Comparison of ENCODE assay signal across 13 cellular contexts in genomic region chr3:37751537-37751936, GRCh38.
DNase-seq lines count a peak whose midpoint lies in the region; ATAC-seq and TF ChIP-seq lines count a peak whose summit lies in the region.
"Had no signal": no experiment of that assay in that cellular context is flagged by ENCODE, and none has a peak within 500 bp of the region (broad histone marks: within the 10 kb centered on the region; RNA-seq: fewer than 3 reads in every experiment).

No MANE protein-coding gene starts in this region.

- H3K36me3 Mint-ChIP-seq in nephron progenitor cell (ENCODE audit: low read depth) (peaks cover 42% of the 10 kb centered on the region), type B pancreatic cell (peaks cover 32% of the 10 kb centered on the region)

- H3K4me1 Mint-ChIP-seq in nephron progenitor cell (peaks cover 91% of the 10 kb centered on the region), type B pancreatic cell (ENCODE audit: unreplicated experiment) (peaks cover 21% of the 10 kb centered on the region)
- H3K4me1 Mint-ChIP-seq: B cell had no signal

- H3K9me3 ChIP-seq in BLaER1 (no peaks in the 10 kb centered on the region; the same call in 1 of the 2 replicates), SJCRH30 (replicated peaks) (no peaks in the 10 kb centered on the region)
- H3K9me3 ChIP-seq: Caco-2 had no signal

- no peak overlapping the region for H3K4me3 ChIP-seq in BLaER1
- no peak overlapping the region for H3K4me3 ChIP-seq in SJCRH30

- peaks cover 6% of the 10 kb centered on the region for H3K9me3 Mint-ChIP-seq in nephron progenitor cell
- no peaks in the 10 kb centered on the region for H3K9me3 Mint-ChIP-seq in type B pancreatic cell
- H3K9me3 Mint-ChIP-seq: CD4-positive, alpha-beta T cell; H9 had no signal

- H3K27ac ChIP-seq in BLaER1 (no peak overlapping the region), SJCRH30 (peak overlapping the region; percentile 83)
- H3K27ac ChIP-seq: C4-2B had no signal

- DNase-seq in SJCRH30 (no peak), nephron progenitor cell (no peak), type B pancreatic cell (ENCODE audit: extremely low spot score, unreplicated experiment) (no peak), NCI-H2171 (lab: John Stamatoyannopoulos, UW) (no peak)
- DNase-seq: Caco-2; CD4-positive, alpha-beta T cell; GF-D8; H9; IMR-90 had no signal

- peaks cover 27% of the 10 kb centered on the region for H3K4me1 ChIP-seq in BLaER1
- H3K4me1 ChIP-seq in SJCRH30: peaks cover 19% of the 10 kb centered on the region
- H3K4me1 ChIP-seq: Caco-2 had no signal

- H3K36me3 ChIP-seq in BLaER1 (peaks cover 3% of the 10 kb centered on the region; the same call in 1 of the 2 replicates), SJCRH30 (no peaks in the 10 kb centered on the region)

- no peak for ATAC-seq in GM21619 (IDR thresholded peaks at IDR 0.05; ENCODE audit: unreplicated experiment)

- peak overlapping the region; percentile 98 for H3K27ac Mint-ChIP-seq in nephron progenitor cell
- no peak overlapping the region for H3K27ac Mint-ChIP-seq in type B pancreatic cell
- H3K27ac Mint-ChIP-seq: B cell; CD4-positive, alpha-beta T cell; H9 had no signal

- TF ChIP-seq CTCF in nephron progenitor cell (IDR thresholded peaks at IDR 0.05) (no peak), type B pancreatic cell (conservative IDR thresholded peaks at IDR 0.05) (no peak)

- H3K4me2 ChIP-seq in BLaER1: peak overlapping the region; percentile 57

- H3K27me3 ChIP-seq in BLaER1 (no peaks in the 10 kb centered on the region), SJCRH30 (no peaks in the 10 kb centered on the region)

- no peak overlapping the region for H3K9ac ChIP-seq in BLaER1

- no peaks in the 10 kb centered on the region for H4K20me1 ChIP-seq in BLaER1

- H3K4me3 Mint-ChIP-seq in nephron progenitor cell: no peak overlapping the region
- H3K4me3 Mint-ChIP-seq in type B pancreatic cell: peak overlapping the region; percentile 15
- H3K4me3 Mint-ChIP-seq: B cell; CD4-positive, alpha-beta T cell; H9 had no signal

- H3K27me3 Mint-ChIP-seq in nephron progenitor cell (ENCODE audit: low read depth, poor library complexity): no peaks in the 10 kb centered on the region
- H3K27me3 Mint-ChIP-seq in type B pancreatic cell: peaks cover 5% of the 10 kb centered on the region
